9 cellular contexts compared by ENCODE assay signal in genomic region chr20:1811621-1812498, GRCh38.
DNase-seq lines count a peak whose midpoint lies in the region; ATAC-seq and TF ChIP-seq lines count a peak whose summit lies in the region.
"Had no signal": no experiment of that assay in that cellular context is flagged by ENCODE, and none has a peak within 500 bp of the region (broad histone marks: within the 10 kb centered on the region; RNA-seq: fewer than 3 reads in every experiment).

No MANE protein-coding gene starts in this region.

- WGBS in IMR-90 (ENCODE audit: extremely low coverage in 2 of 2, insufficient read length in 1 of 2), 2 experiments: 0% methylated on average over 1 of the region's 5 CpGs; no CpG with 5 or more reads in 1 of the 2 experiments
- WGBS in mesodermal cell (ENCODE audit: insufficient coverage in 2 of 2), 2 experiments: 21% methylated on average over 2 of the region's 5 CpGs; no CpG with 5 or more reads in 1 of the 2 experiments

- H3K9ac ChIP-seq in IMR-90 (ENCODE audit: low read depth, low read length): peak overlapping the region; percentile 83

- H3K4ac ChIP-seq in IMR-90 (ENCODE audit: low read depth, low read length): peak overlapping the region; percentile 100

- H3K79me1 ChIP-seq in IMR-90 (ENCODE audit: low read depth in 1 of 2, low read length in 2 of 2): peaks cover 0 to 11% of the 10 kb centered on the region in 2 experiments; a peak in 1 of 4 replicates

- no peaks in the 10 kb centered on the region for H3K36me3 ChIP-seq in IMR-90 (ENCODE audit: control insufficient read depth, insufficient read depth, low read length)
- no peaks in the 10 kb centered on the region for H3K36me3 ChIP-seq in mesodermal cell (ENCODE audit: control insufficient read depth, insufficient read depth, low read length)
- H3K36me3 ChIP-seq in thoracic aorta: no peaks in the 10 kb centered on the region

- DNase-seq in IMR-90 (peak; percentile 41), ecto neural progenitor cell (ENCODE audit: low spot score) (peak; percentile 50), thoracic aorta (ENCODE audit: low spot score) (no peak), GM20000 (ENCODE audit: low spot score) (no peak), germinal center (ENCODE audit: low spot score) (no peak)
- DNase-seq: activated CD4-positive, alpha-beta T cell treated with anti-CD3 and anti-CD28 coated beads, Interleukin-2, amount 50 U/mL, for 48 hours; NCI-H1105 treated with DMSO at 0.1 percent for 48 hours had no signal

- no peak for TF ChIP-seq RAD21 in IMR-90 (IDR thresholded peaks at IDR 0.05; ENCODE audit: low read length)

- H2BK15ac ChIP-seq in IMR-90 (ENCODE audit: low read depth, low read length): peak overlapping the region; percentile 100

- peak overlapping the region; percentile 98 for H2AK5ac ChIP-seq in IMR-90 (ENCODE audit: low read depth, low read length)

- H2BK20ac ChIP-seq in IMR-90 (ENCODE audit: low read depth, low read length): peak overlapping the region; percentile 99

- H3K56ac ChIP-seq in IMR-90 (ENCODE audit: extremely low read depth, insufficient read depth, low read length): peak overlapping the region; percentile 82

- POLR2A ChIA-PET in IMR-90 (lab: Charles Lee; ENCODE audit: unreplicated experiment): no interaction called here

- TF ChIP-seq POLR2A in IMR-90 (IDR thresholded peaks at IDR 0.05; ENCODE audit: low read depth, low read length) (no peak), GM18505 (IDR thresholded peaks at IDR 0.05; ENCODE audit: borderline replicate concordance, extremely low read depth, insufficient read depth, insufficient read length) (no peak)

- peak; percentile 1; the same call in 1 of the 2 replicates for ATAC-seq in IMR-90 (ENCODE audit: low read depth)
- no peak for ATAC-seq in thoracic aorta (ENCODE audit: insufficient number of reproducible peaks, low FRiP score, low read depth)
- no peak for ATAC-seq in GM18505 (IDR thresholded peaks at IDR 0.05; ENCODE audit: unreplicated experiment)

- H3K9me3 ChIP-seq in IMR-90 (ENCODE audit: control insufficient read depth, insufficient read depth, low read length) (no peaks in the 10 kb centered on the region), mesodermal cell (ENCODE audit: control insufficient read depth, low read length) (no peaks in the 10 kb centered on the region), thoracic aorta (no peaks in the 10 kb centered on the region)

- H4K5ac ChIP-seq in IMR-90 (ENCODE audit: low read depth, low read length): peak overlapping the region; percentile 86

- peak overlapping the region; percentile 99 for H3K14ac ChIP-seq in IMR-90 (replicated peaks; ENCODE audit: low read depth, low read length)

- H2AFZ ChIP-seq in IMR-90 (replicated peaks; ENCODE audit: low read length, poor library complexity): peak overlapping the region; percentile 77

- peak overlapping the region; percentile 89 for H2AK9ac ChIP-seq in IMR-90 (replicated peaks; ENCODE audit: low read depth, low read length, poor library complexity)

- in situ Hi-C loops in IMR-90 (cut with MboI; ENCODE audit: low sequenced_read_pairs): no loop called here

- peaks cover 47% of the 10 kb centered on the region for H3K9me1 ChIP-seq in IMR-90 (ENCODE audit: insufficient read depth, low read length)

- peak overlapping the region; percentile 60 to 99 for H4K8ac ChIP-seq in IMR-90 (ENCODE audit: low read depth in 2 of 2, low read length in 2 of 2)

- no TSS peak for BruUV-seq in IMR-90 (replicated peaks; lab: Mats Ljungman, UMichigan)

- TF ChIP-seq CTCF in IMR-90 (conservative IDR thresholded peaks at IDR 0.05; ENCODE audit: low read depth, low read length): no peak
- no peak for TF ChIP-seq CTCF in thoracic aorta (IDR thresholded peaks at IDR 0.05)
- no peak for TF ChIP-seq CTCF in GM20000 (IDR thresholded peaks at IDR 0.05; ENCODE audit: extremely low read depth, missing control alignments)

- peak overlapping the region; percentile 98 for H3K27ac ChIP-seq in IMR-90 (ENCODE audit: insufficient read depth, low read length)
- H3K27ac ChIP-seq in mesodermal cell (ENCODE audit: low read depth, low read length, severe bottlenecking): peak overlapping the region; percentile 95
- peak overlapping the region; percentile 73 to 82 for H3K27ac ChIP-seq in thoracic aorta

- H3K23ac ChIP-seq in IMR-90 (ENCODE audit: low read depth, low read length): peak overlapping the region; percentile 95

- H3K18ac ChIP-seq in IMR-90 (ENCODE audit: low read depth, low read length): peak overlapping the region; percentile 96

- H4K20me1 ChIP-seq in IMR-90 (ENCODE audit: insufficient read depth, low read length): no peaks in the 10 kb centered on the region

- CTCF ChIA-PET in IMR-90 (lab: Yijun Ruan, JAX): interaction anchor here (1.4 to 2.5 kb wide), 2 partner anchors 10 to 23 kb away, joined by 3 to 6 read pairs; no protein-coding TSS in a partner anchor

- H3K4me1 ChIP-seq in IMR-90 (ENCODE audit: control insufficient read depth, insufficient read depth, low read length) (peaks cover 53% of the 10 kb centered on the region), mesodermal cell (ENCODE audit: control insufficient read depth, insufficient read depth, low read length, poor library complexity, severe bottlenecking) (peaks cover 67% of the 10 kb centered on the region), thoracic aorta (ENCODE audit: control insufficient read depth in 1 of 2, low read depth in 2 of 2) (peaks cover 54 to 81% of the 10 kb centered on the region in 2 donors)

- intact Hi-C loops in IMR-90 (cut with micrococcal nuclease): no loop called here

- no peak overlapping the region for H3K4me3 ChIP-seq in IMR-90 (ENCODE audit: insufficient read depth, low read depth, low read length)
- H3K4me3 ChIP-seq in mesodermal cell (ENCODE audit: extremely low read depth, insufficient read depth, low read length, poor library complexity, severe bottlenecking): no peak overlapping the region
- no peak overlapping the region for H3K4me3 ChIP-seq in thoracic aorta

- peak overlapping the region; percentile 99 for H4K91ac ChIP-seq in IMR-90 (ENCODE audit: insufficient read depth, low read depth, low read length)

- peak overlapping the region; percentile 92 for H2BK5ac ChIP-seq in IMR-90 (ENCODE audit: low read depth, low read length, poor library complexity, severe bottlenecking)

- H2BK120ac ChIP-seq in IMR-90 (ENCODE audit: low read depth, low read length): peak overlapping the region; percentile 97

- dilution Hi-C loops in IMR-90 (cut with HindIII; ENCODE audit: low sequenced_read_pairs, unreplicated experiment): no loop called here

- H3K27me3 ChIP-seq in IMR-90 (ENCODE audit: control insufficient read depth, insufficient read depth, low read length) (no peaks in the 10 kb centered on the region), thoracic aorta (replicated peaks; ENCODE audit: insufficient read depth) (no peaks in the 10 kb centered on the region)

- no peak overlapping the region for H3K4me2 ChIP-seq in IMR-90 (ENCODE audit: low read depth, low read length)

TF ChIP-seq in IMR-90, 13 proteins besides CTCF, POLR2A, EP300 and RAD21:
- TF ChIP-seq MAFK (IDR thresholded peaks at IDR 0.05; ENCODE audit: low read depth, low read length): no peak
- TF ChIP-seq MXI1 (IDR thresholded peaks at IDR 0.05; ENCODE audit: borderline replicate concordance, low read depth, low read length): no peak

Comparison
In these comparisons a context has a peak if more than half of its experiments do, and no peak if none do; other contexts are left out.
1. DNase-seq: peak in IMR-90 (single experiment) and ecto neural progenitor cell (single experiment); none in thoracic aorta (single experiment), GM20000 (single experiment) and germinal center (single experiment).
2. Peak in every context shown above with its lines, with median percentiles within 50 percentile points of each other: H3K27ac ChIP-seq.